1 cellular context compared by ENCODE assay signal in genomic region chr1:23484253-23485001, GRCh38.
TF ChIP-seq lines count a peak whose summit lies in the region.

No MANE protein-coding gene starts in this region.

TF ChIP-seq in HepG2, 621 proteins besides CTCF, POLR2A, EP300 and RAD21 (continued from another document and continues in another):
- TF ChIP-seq ZNF710 (CRISPR knock-in tag; IDR thresholded peaks at IDR 0.05; ENCODE audit: borderline replicate concordance) (no peak), GABPB1 (CRISPR knock-in tag; IDR thresholded peaks at IDR 0.05) (peak; percentile 22; the same call in 1 of the 2 replicates), SP4 (CRISPR knock-in tag; IDR thresholded peaks at IDR 0.05) (peak; percentile 42; the same call in 1 of the 2 replicates), SMARCC2 (IDR thresholded peaks at IDR 0.05) (no peak), PATZ1 (CRISPR knock-in tag; IDR thresholded peaks at IDR 0.05) (peak; percentile 37; the same call in 1 of the 2 replicates), SP1 (IDR thresholded peaks at IDR 0.05) (no peak), SP1 (CRISPR knock-in tag; IDR thresholded peaks at IDR 0.05) (0 out of 2 replicates have a peak, but pooled peaks have one; percentile 29), MZF1 (CRISPR knock-in tag; IDR thresholded peaks at IDR 0.05; ENCODE audit: borderline replicate concordance) (no peak), ZNF546 (CRISPR knock-in tag; conservative IDR thresholded peaks at IDR 0.05) (no peak), ZFP36L2 (CRISPR knock-in tag; IDR thresholded peaks at IDR 0.05) (no peak), MAX (IDR thresholded peaks at IDR 0.05) (peak; percentile 46; the same call in 1 of the 2 replicates), SALL1 (CRISPR knock-in tag; IDR thresholded peaks at IDR 0.05) (peak; percentile 18; the same call in 1 of the 2 replicates), CSRNP1 (CRISPR knock-in tag; IDR thresholded peaks at IDR 0.05) (no peak), TAF1 (CRISPR knock-in tag; IDR thresholded peaks at IDR 0.05) (peak; percentile 27; the same call in 1 of the 2 replicates), NR1H2 (CRISPR knock-in tag; IDR thresholded peaks at IDR 0.05; ENCODE audit: borderline replicate concordance, low read depth) (no peak), NFATC3 (CRISPR knock-in tag; IDR thresholded peaks at IDR 0.05) (no peak), MIER3 (CRISPR knock-in tag; IDR thresholded peaks at IDR 0.05; ENCODE audit: borderline replicate concordance) (no peak), KDM5B (CRISPR knock-in tag; IDR thresholded peaks at IDR 0.05; ENCODE audit: borderline replicate concordance) (no peak), TFDP1 (CRISPR knock-in tag; IDR thresholded peaks at IDR 0.05; ENCODE audit: borderline replicate concordance) (no peak), TFDP2 (CRISPR knock-in tag; IDR thresholded peaks at IDR 0.05) (no peak), KLF11 (CRISPR knock-in tag; IDR thresholded peaks at IDR 0.05) (no peak), ATF7-NPFF (CRISPR knock-in tag; IDR thresholded peaks at IDR 0.05; ENCODE audit: low read depth) (0 out of 2 replicates have a peak, but pooled peaks have one; percentile 12), DBP (CRISPR knock-in tag; IDR thresholded peaks at IDR 0.05; ENCODE audit: not compliant biosample characterization) (no peak), TERF1 (CRISPR knock-in tag; IDR thresholded peaks at IDR 0.05) (no peak), TFAP4 (IDR thresholded peaks at IDR 0.05; ENCODE audit: borderline replicate concordance, low read depth) (peak; percentile 41; the same call in 1 of the 2 replicates), ZNF740 (CRISPR knock-in tag; IDR thresholded peaks at IDR 0.05) (no peak), POLR2G (IDR thresholded peaks at IDR 0.05; ENCODE audit: low read depth, low read length) (no peak), ARNT2 (CRISPR knock-in tag; IDR thresholded peaks at IDR 0.05; ENCODE audit: low read depth) (no peak), ZNF605 (CRISPR knock-in tag; IDR thresholded peaks at IDR 0.05) (0 out of 2 replicates have a peak, but pooled peaks have one; percentile 34), PRDM15 (CRISPR knock-in tag; IDR thresholded peaks at IDR 0.05) (0 out of 2 replicates have a peak, but pooled peaks have one; percentile 26), SCMH1 (CRISPR knock-in tag; IDR thresholded peaks at IDR 0.05; ENCODE audit: borderline replicate concordance) (no peak), BATF2 (CRISPR knock-in tag; IDR thresholded peaks at IDR 0.05) (no peak), ZFYVE20 (CRISPR knock-in tag; IDR thresholded peaks at IDR 0.05; ENCODE audit: borderline replicate concordance, low read depth) (no peak), NCOR1 (IDR thresholded peaks at IDR 0.05; ENCODE audit: borderline replicate concordance, low read length) (no peak), KLF16 (CRISPR knock-in tag; IDR thresholded peaks at IDR 0.05) (peak in 1 of 2 experiments; percentile 10; a peak in 1 of 4 replicates), HNRNPLL (IDR thresholded peaks at IDR 0.05; ENCODE audit: low read depth, low read length, poor library complexity, severe bottlenecking) (peak; percentile 30), GFI1 (CRISPR knock-in tag; IDR thresholded peaks at IDR 0.05; ENCODE audit: borderline replicate concordance) (no peak), POGK (CRISPR knock-in tag; conservative IDR thresholded peaks at IDR 0.05) (0 out of 2 replicates have a peak, but pooled peaks have one; percentile 36), FIP1L1 (IDR thresholded peaks at IDR 0.05; ENCODE audit: borderline replicate concordance, insufficient read depth, low read depth, low read length) (no peak), RELA (CRISPR knock-in tag; IDR thresholded peaks at IDR 0.05) (no peak), WIZ (CRISPR knock-in tag; IDR thresholded peaks at IDR 0.05) (no peak), ZNF891 (CRISPR knock-in tag; IDR thresholded peaks at IDR 0.05) (no peak), ZSCAN9 (CRISPR knock-in tag; IDR thresholded peaks at IDR 0.05; ENCODE audit: borderline replicate concordance) (no peak), HOXA9 (CRISPR knock-in tag; IDR thresholded peaks at IDR 0.05; ENCODE audit: borderline replicate concordance) (no peak), ZNF839 (CRISPR knock-in tag; IDR thresholded peaks at IDR 0.05; ENCODE audit: borderline replicate concordance) (no peak)
